ENCODE assay signal across 8 cellular contexts in the genomic region with DNA sequence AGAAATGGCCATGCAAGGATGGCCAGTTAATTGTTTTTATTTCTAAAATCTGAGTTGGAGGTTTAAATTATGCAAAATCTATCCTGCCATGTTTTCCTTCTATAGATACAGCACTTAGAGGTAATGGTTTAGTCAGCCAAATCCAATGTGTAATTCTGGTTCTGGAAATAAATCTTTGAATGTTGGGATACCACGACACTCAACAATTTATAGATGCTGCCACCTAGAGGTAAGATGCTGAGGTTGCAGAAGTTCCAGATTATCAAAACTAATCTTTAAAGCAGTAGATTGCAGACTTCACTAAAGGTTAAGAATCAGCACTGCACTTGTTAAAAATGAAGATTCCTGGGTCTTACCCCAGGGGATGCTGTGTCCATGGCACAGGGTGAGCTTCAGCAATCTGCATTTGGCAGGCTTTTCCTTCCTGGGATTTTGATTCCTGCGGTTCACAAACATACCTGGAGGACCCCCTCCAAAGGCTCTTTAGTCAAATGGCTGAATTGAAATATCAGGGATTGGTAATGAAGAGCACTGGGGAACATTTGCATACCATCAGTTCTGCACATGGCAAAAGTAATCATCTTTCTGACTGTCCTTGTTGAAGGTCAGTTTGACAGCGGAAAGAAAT. TPM values are rescaled to one million over a fixed set of nuclear protein-coding genes. Genes with fewer than 3 reads are reported as not detected.
DNase-seq lines count a peak whose midpoint lies in the region; ATAC-seq, FAIRE-seq and TF ChIP-seq lines count a peak whose summit lies in the region.

No MANE protein-coding gene starts in this region.

- H3K36me3 ChIP-seq in MM.1S (replicated peaks; ENCODE audit: insufficient read depth, low read length) (no peaks in the 10 kb centered on the region), body of pancreas (replicated peaks in 1 of 2; ENCODE audit: insufficient read depth in 1 of 2, low read depth in 2 of 2) (no peaks in the 10 kb centered on the region), tibial artery (no peaks in the 10 kb centered on the region)

- ATAC-seq in body of pancreas (peak; percentile 64), GM21528 (IDR thresholded peaks at IDR 0.05; ENCODE audit: low FRiP score, unreplicated experiment) (no peak)

- H3K9me3 Mint-ChIP-seq in activated naive CD4-positive, alpha-beta T cell treated with anti-CD3 and anti-CD28 coated beads for 36 hours: peaks cover 5% of the 10 kb centered on the region

- peaks cover 6% of the 10 kb centered on the region for H3K27me3 Mint-ChIP-seq in activated naive CD4-positive, alpha-beta T cell treated with anti-CD3 and anti-CD28 coated beads for 36 hours (ENCODE audit: low read depth)

- no peaks in the 10 kb centered on the region for H3F3A ChIP-seq in MM.1S (ENCODE audit: insufficient read depth, low read length)

- intact Hi-C loops in activated naive CD4-positive, alpha-beta T cell treated with anti-CD3 and anti-CD28 coated beads for 36 hours (cut with micrococcal nuclease): loop anchor here (1.0 to 10.0 kb wide), 7 partner anchors 72 to 1696 kb away; no protein-coding TSS in a partner anchor
- intact Hi-C loops in body of pancreas (cut with DNase I) (no loop called here), tibial artery (cut with DNase I; ENCODE audit: low total_unique reads) (no loop called here)

- H3K9me3 ChIP-seq in MM.1S (replicated peaks; ENCODE audit: insufficient read depth, low read length): no peaks in the 10 kb centered on the region
- no peaks in the 10 kb centered on the region for H3K9me3 ChIP-seq in body of pancreas
- peaks cover 0 to 3% (median 0%) of the 10 kb centered on the region in 3 donors for H3K9me3 ChIP-seq in tibial artery

- H3K9ac ChIP-seq in MM.1S (ENCODE audit: low read length): no peak overlapping the region

- DNase-seq in activated naive CD4-positive, alpha-beta T cell treated with anti-CD3 and anti-CD28 coated beads for 36 hours: peak; percentile 8
- DNase-seq in activated naive CD4-positive, alpha-beta T cell (lab: John Stamatoyannopoulos, UW): no peak
- DNase-seq in MM.1S (peak; percentile 33), body of pancreas (peak in 1 of 4 donors; percentile 10), medulla oblongata (ENCODE audit: extremely low spot score) (peak; percentile 37), tibial artery (no peak), GM12892 (ENCODE audit: insufficient read length) (no peak)

- no peaks in the 10 kb centered on the region for H3K4me1 ChIP-seq in MM.1S (ENCODE audit: low read length)
- peaks cover 10% of the 10 kb centered on the region for H3K4me1 ChIP-seq in body of pancreas
- H3K4me1 ChIP-seq in tibial artery: no peaks in the 10 kb centered on the region

- WGBS in body of pancreas, 2 donors: 42 to 48% methylated on average over 3 of the region's 3 CpGs

- no peaks in the 10 kb centered on the region for H3K4me1 Mint-ChIP-seq in activated naive CD4-positive, alpha-beta T cell treated with anti-CD3 and anti-CD28 coated beads for 36 hours (ENCODE audit: low read depth)

- no peak for TF ChIP-seq POLR2A in body of pancreas (IDR thresholded peaks at IDR 0.05)
- TF ChIP-seq POLR2A in GM12892 (IDR thresholded peaks at IDR 0.05; ENCODE audit: low read depth, low read length): no peak

- H3K9me2 ChIP-seq in MM.1S (replicated peaks; ENCODE audit: insufficient read depth, low read length): no peaks in the 10 kb centered on the region

- TF ChIP-seq CTCF in MM.1S (IDR thresholded peaks at IDR 0.05; ENCODE audit: low read length) (peak; percentile 78), body of pancreas (IDR thresholded peaks at IDR 0.05) (peak; percentile 22 to 63 (median 53)), tibial artery (IDR thresholded peaks at IDR 0.05) (peak in 1 of 2 experiments; percentile 43)

- H3K4me3 ChIP-seq in MM.1S (ENCODE audit: low read length) (no peak overlapping the region), body of pancreas (no peak overlapping the region), tibial artery (no peak overlapping the region)

- no peaks in the 10 kb centered on the region for H4K20me1 ChIP-seq in MM.1S (ENCODE audit: insufficient read depth, low read length)

- no peaks in the 10 kb centered on the region for H3K27me3 ChIP-seq in MM.1S (replicated peaks; ENCODE audit: insufficient read depth, low read length)
- H3K27me3 ChIP-seq in body of pancreas: no peaks in the 10 kb centered on the region
- peaks cover 0 to 2% of the 10 kb centered on the region in 2 donors for H3K27me3 ChIP-seq in tibial artery

- H3K4me3 Mint-ChIP-seq in activated naive CD4-positive, alpha-beta T cell treated with anti-CD3 and anti-CD28 coated beads for 36 hours: no peak overlapping the region

- no peak overlapping the region for H3K27ac Mint-ChIP-seq in activated naive CD4-positive, alpha-beta T cell treated with anti-CD3 and anti-CD28 coated beads for 36 hours

- H3K79me2 ChIP-seq in MM.1S (ENCODE audit: low read length): no peaks in the 10 kb centered on the region

- no peak overlapping the region for H2AFZ ChIP-seq in MM.1S (ENCODE audit: low read length)

- H3K4me2 ChIP-seq in MM.1S (ENCODE audit: low read depth, low read length): no peak overlapping the region

- H3K27ac ChIP-seq in MM.1S (ENCODE audit: low read length): no peak overlapping the region
- H3K27ac ChIP-seq in body of pancreas: no peak overlapping the region
- H3K27ac ChIP-seq in tibial artery: no peak overlapping the region

- FAIRE-seq in GM12892 (lab: Jason Lieb, UNC): no peak

- CTCF ChIA-PET in activated naive CD4-positive, alpha-beta T cell treated with anti-CD3 and anti-CD28 coated beads for 36 hours (lab: Charles Lee): interaction anchor here (0.7 to 1.9 kb wide), 6 partner anchors 10 to 188 kb away, joined by 3 to 9 read pairs (median 4); no protein-coding TSS in a partner anchor

- H3K36me3 Mint-ChIP-seq in activated naive CD4-positive, alpha-beta T cell treated with anti-CD3 and anti-CD28 coated beads for 36 hours (ENCODE audit: low read depth): no peaks in the 10 kb centered on the region

RNA-seq across cellular contexts. Expression of a gene that starts 53.4 kb away (rescaled TPM):
- total RNA-seq in activated naive CD4-positive, alpha-beta T cell treated with anti-CD3 and anti-CD28 coated beads for 36 hours: not detected
- total RNA-seq in body of pancreas: 1 to 10 TPM in 1 of 2 donors, not detected in 1; 1.6 TPM
- polyA plus RNA-seq in GM12892 (2012; ENCODE audit: missing spikeins): not detected

Comparison
In these comparisons a context has a peak if more than half of its experiments do, and no peak if none do; other contexts are left out.
1. DNase-seq: peak in activated naive CD4-positive, alpha-beta T cell treated with anti-CD3 and anti-CD28 coated beads for 36 hours (single experiment), MM.1S (single experiment) and medulla oblongata (single experiment); none in activated naive CD4-positive, alpha-beta T cell (0 of 4), tibial artery (0 of 2) and GM12892 (single experiment).